In genomic region chr10:103648231-103648950, GRCh38 we compare ENCODE assay signal across 15 cellular contexts.
DNase-seq lines count a peak whose midpoint lies in the region; ATAC-seq, FAIRE-seq and TF ChIP-seq lines count a peak whose summit lies in the region.
"Had no signal": no experiment of that assay in that cellular context is flagged by ENCODE, and none has a peak within 500 bp of the region (broad histone marks: within the 10 kb centered on the region; RNA-seq: fewer than 3 reads in every experiment).

No MANE protein-coding gene starts in this region.

- peak overlapping the region; percentile 43 for H3K18ac ChIP-seq in H1 (ENCODE audit: extremely low read depth, low read length)

- no peak for TF ChIP-seq EP300 in H1 (IDR thresholded peaks at IDR 0.05; ENCODE audit: borderline replicate concordance in 1 of 2, low read depth in 2 of 2, low read length in 2 of 2)

- H3K56ac ChIP-seq in H1 (replicated peaks; ENCODE audit: insufficient read length, low read depth, low read length): no peak overlapping the region

- H3K36me3 ChIP-seq in H1 (ENCODE audit: control insufficient read depth in 2 of 4, insufficient read depth in 4 of 4, low read length in 3 of 4) (no peaks in the 10 kb centered on the region), muscle layer of colon (ENCODE audit: insufficient read depth, low read length) (peaks cover 28% of the 10 kb centered on the region), testis (ENCODE audit: low read depth, missing control alignments) (no peaks in the 10 kb centered on the region)
- H3K36me3 ChIP-seq: ovary had no signal

- H3K4me1 ChIP-seq in H1 (replicated peaks in 1 of 4; ENCODE audit: control insufficient read depth in 3 of 4, insufficient read depth in 4 of 4, low read length in 3 of 4): peaks cover 0 to 32% (median 22%) of the 10 kb centered on the region in 4 experiments; a peak in 6 of 7 replicates
- H3K4me1 ChIP-seq in muscle layer of colon (ENCODE audit: insufficient read depth, low read length): peaks cover 78% of the 10 kb centered on the region
- H3K4me1 ChIP-seq in testis: peaks cover 49% of the 10 kb centered on the region

- WGBS in H1 (ENCODE audit: extremely low coverage in 1 of 2, insufficient coverage in 1 of 2, insufficient read length in 1 of 2, insufficient replicate concordance in 2 of 2, low coverage in 1 of 2, low lambda C conversion rate in 2 of 2, missing lambda C conversion rate in 1 of 2), 2 experiments: 77% methylated on average over 16 of the region's 16 CpGs; no CpG with 5 or more reads in 1 of the 2 experiments
- WGBS in testis, 2 donors: 54 to 63% methylated on average over 16 of the region's 16 CpGs

- intact Hi-C loops in testis (cut with DNase I; ENCODE audit: low total_unique reads): no loop called here

- H4K20me1 ChIP-seq in H1 (replicated peaks in 1 of 2; ENCODE audit: control insufficient read depth in 1 of 2, insufficient read depth in 2 of 2, low read length in 2 of 2): no peaks in the 10 kb centered on the region

- TF ChIP-seq RAD21 in H1 (IDR thresholded peaks at IDR 0.05 in 1 of 2, conservative IDR thresholded peaks at IDR 0.05 in 1 of 2; ENCODE audit: low read depth in 2 of 2, low read length in 2 of 2): no peak

- no peak overlapping the region for H4K5ac ChIP-seq in H1 (ENCODE audit: insufficient read length, low read depth, low read length)

- 0 out of 4 replicates have a peak, but pooled peaks cover 0 to 3% of the 10 kb centered on the region in 2 experiments for H3K79me2 ChIP-seq in H1 (ENCODE audit: control insufficient read depth in 1 of 2, insufficient read depth in 2 of 2, low read length in 2 of 2)

- H2BK20ac ChIP-seq in H1 (ENCODE audit: low read length): no peak overlapping the region

- FAIRE-seq in H1 (lab: Jason Lieb, UNC): no peak

- H3K27ac ChIP-seq in H1 (ENCODE audit: low read depth, low read length) (no peak overlapping the region), muscle layer of colon (ENCODE audit: low read depth, low read length) (peak overlapping the region; percentile 41), testis (no peak overlapping the region)

- H2BK15ac ChIP-seq in H1 (ENCODE audit: low read length): 0 out of 2 replicates have a peak overlapping the region, but pooled peaks have one; percentile 54

- no peak overlapping the region for H2BK120ac ChIP-seq in H1 (replicated peaks; ENCODE audit: low read depth, low read length)

- H4K91ac ChIP-seq in H1 (replicated peaks; ENCODE audit: insufficient read length, low read length): no peak overlapping the region

- no peak for ATAC-seq in GM21528 (IDR thresholded peaks at IDR 0.05; ENCODE audit: low FRiP score, unreplicated experiment)
- ATAC-seq: activated CD8-positive, alpha-beta T cell treated with anti-CD3 and anti-CD28 coated beads for 36 hours; activated T-helper 17 cell treated with anti-CD3 and anti-CD28 coated beads, Interleukin-2, amount 50 U/mL, for 72 hours had no signal

- CTCF ChIA-PET in H1 (lab: Charles Lee; ENCODE audit: partially characterized antibody): interaction anchor here (0.7 to 27.1 kb wide), 9 partner anchors 8 to 132 kb away, joined by 3 to 336 read pairs (median 6); no protein-coding TSS in a partner anchor

- peak overlapping the region in 1 of 4 experiments; percentile 7; a peak in 1 of 8 replicates for H3K4me3 ChIP-seq in H1 (ENCODE audit: extremely low read depth in 1 of 4, insufficient read depth in 2 of 4, low read depth in 3 of 4, low read length in 4 of 4)
- no peak overlapping the region for H3K4me3 ChIP-seq in muscle layer of colon (ENCODE audit: low read depth in 1 of 2, low read length in 2 of 2)
- no peak overlapping the region for H3K4me3 ChIP-seq in testis
- H3K4me3 ChIP-seq: MG63, ovary had no signal

- no peak overlapping the region for H3K9ac ChIP-seq in H1 (replicated peaks in 1 of 4; ENCODE audit: extremely low read depth in 1 of 4, low read depth in 3 of 4, low read length in 3 of 4)
- no peak overlapping the region for H3K9ac ChIP-seq in muscle layer of colon (ENCODE audit: low read length)

- no peak for TF ChIP-seq CTCF in H1 (IDR thresholded peaks at IDR 0.05; ENCODE audit: control extremely low read depth in 1 of 3, insufficient read depth in 1 of 3, low read depth in 1 of 3, low read length in 3 of 3)
- no peak for TF ChIP-seq CTCF in testis (IDR thresholded peaks at IDR 0.05)

- no peak for TF ChIP-seq POLR2A in H1 (IDR thresholded peaks at IDR 0.05; ENCODE audit: control extremely low read depth in 1 of 2, low read depth in 2 of 2, low read length in 2 of 2)
- TF ChIP-seq POLR2A in testis (IDR thresholded peaks at IDR 0.05): no peak

- no peak overlapping the region for H2AFZ ChIP-seq in H1 (ENCODE audit: low read length)

- H2BK12ac ChIP-seq in H1 (ENCODE audit: low read depth, low read length): 0 out of 2 replicates have a peak overlapping the region, but pooled peaks have one; percentile 9

- no peaks in the 10 kb centered on the region for H3K27me3 ChIP-seq in H1 (replicated peaks in 1 of 4; ENCODE audit: control insufficient read depth in 3 of 4, extremely low read depth in 1 of 4, insufficient read depth in 3 of 4, low read length in 3 of 4)
- H3K27me3 ChIP-seq in muscle layer of colon (ENCODE audit: control insufficient read depth in 1 of 2, insufficient read depth in 2 of 2, low read length in 2 of 2): no peaks in the 10 kb centered on the region
- no peaks in the 10 kb centered on the region for H3K27me3 ChIP-seq in testis
- H3K27me3 ChIP-seq: MG63, ovary had no signal

- no peak overlapping the region for H2AK5ac ChIP-seq in H1 (ENCODE audit: low read depth, low read length)

- no peak overlapping the region for H3K23ac ChIP-seq in H1 (ENCODE audit: insufficient read length)

- peak; percentile 29 for DNase-seq in GM03348 (ENCODE audit: low spot score)
- DNase-seq in H1 (ENCODE audit: low read depth in 1 of 2, low spot score in 2 of 2): no peak
- DNase-seq in testis: peak; percentile 33
- DNase-seq in activated gamma-delta T cell (lab: John Stamatoyannopoulos, UW): no peak
- DNase-seq in NCI-H82 (lab: John Stamatoyannopoulos, UW): no peak
- DNase-seq in AG08395 (ENCODE audit: low spot score): no peak
- DNase-seq: activated CD8-positive, alpha-beta T cell treated with anti-CD3 and anti-CD28 coated beads for 36 hours; dermis blood vessel endothelial cell; NCI-H187 treated with DMSO at 0.1 percent for 48 hours; NCI-H510A treated with DMSO at 0.1 percent for 48 hours had no signal

- H3K4ac ChIP-seq in H1 (replicated peaks; ENCODE audit: insufficient read length, low read depth, low read length): no peak overlapping the region

- no peaks in the 10 kb centered on the region for H3K23me2 ChIP-seq in H1 (ENCODE audit: low read depth, low read length)

- no peak overlapping the region for H4K8ac ChIP-seq in H1 (ENCODE audit: extremely low read depth, insufficient read depth, low read length)

- H3K9me3 ChIP-seq in H1 (ENCODE audit: insufficient read depth in 2 of 2, low read depth in 1 of 2, low read length in 1 of 2): no peaks in the 10 kb centered on the region
- no peaks in the 10 kb centered on the region for H3K9me3 ChIP-seq in muscle layer of colon (ENCODE audit: low read length)
- H3K9me3 ChIP-seq in testis: no peaks in the 10 kb centered on the region
- H3K9me3 ChIP-seq: MG63, ovary had no signal

- H3K79me1 ChIP-seq in H1 (ENCODE audit: low read depth, low read length): no peaks in the 10 kb centered on the region; the same call in 1 of the 2 replicates

- peak overlapping the region in 1 of 2 experiments; percentile 6; a peak in 1 of 4 replicates for H3K4me2 ChIP-seq in H1 (ENCODE audit: insufficient read depth in 1 of 2, low read depth in 2 of 2, low read length in 2 of 2)

- POLR2A ChIA-PET in H1 (lab: Charles Lee; ENCODE audit: partially characterized antibody): interaction anchor here (1.2 to 4.3 kb wide), 3 partner anchors 11 to 37 kb away, joined by 3 to 20 read pairs (median 4); no protein-coding TSS in a partner anchor

- 0 out of 2 replicates have a peak overlapping the region, but pooled peaks have one; percentile 62 for H2BK5ac ChIP-seq in H1 (ENCODE audit: low read depth, low read length)

- no peak overlapping the region for H3K14ac ChIP-seq in H1 (ENCODE audit: insufficient read length)

TF ChIP-seq in H1, 55 proteins besides CTCF, POLR2A, EP300 and RAD21:
- TF ChIP-seq SP4 (IDR thresholded peaks at IDR 0.05; ENCODE audit: low read length): no peak
- no peak for TF ChIP-seq SP2 (IDR thresholded peaks at IDR 0.05; ENCODE audit: low read length)
- TF ChIP-seq CBX8 (IDR thresholded peaks at IDR 0.05; ENCODE audit: borderline replicate concordance, low read depth, low read length): no peak
- no peak for TF ChIP-seq GABPA (IDR thresholded peaks at IDR 0.05; ENCODE audit: borderline replicate concordance, insufficient read depth, low read length)
- no peak for TF ChIP-seq RNF2 (IDR thresholded peaks at IDR 0.05; ENCODE audit: borderline replicate concordance, low read depth, low read length, missing control alignments, poor library complexity, severe bottlenecking)
- no peak for TF ChIP-seq ATF2 (IDR thresholded peaks at IDR 0.05; ENCODE audit: low read length)
- no peak for TF ChIP-seq KDM1A (IDR thresholded peaks at IDR 0.05; ENCODE audit: borderline replicate concordance, low read length)
- no peak for TF ChIP-seq JUND (IDR thresholded peaks at IDR 0.05; ENCODE audit: low read length)
TF ChIP-seq in H1: peak in this region for 0.

Comparison
In these comparisons a context has a peak if more than half of its experiments do, and no peak if none do; other contexts are left out.
1. DNase-seq: peak in GM03348 (single experiment) and testis (single experiment); none in H1 (0 of 2), activated gamma-delta T cell (single experiment), NCI-H82 (single experiment) and AG08395 (single experiment).